In genomic region chr20:63027425-63028389, GRCh38 we compare ENCODE assay signal across 11 cellular contexts. TPM values are rescaled to one million over a fixed set of nuclear protein-coding genes. Genes with fewer than 3 reads are reported as not detected.
DNase-seq lines count a peak whose midpoint lies in the region; ATAC-seq, FAIRE-seq and TF ChIP-seq lines count a peak whose summit lies in the region.
"Had no signal": no experiment of that assay in that cellular context is flagged by ENCODE, and none has a peak within 500 bp of the region (broad histone marks: within the 10 kb centered on the region; RNA-seq: fewer than 3 reads in every experiment).

No MANE protein-coding gene starts in this region.

- DNase-seq in MCF 10A (ENCODE audit: unreplicated experiment) (peak; percentile 14), breast epithelium (ENCODE audit: low spot score in 2 of 2) (no peak), LHCN-M2 (ENCODE audit: low read depth) (peak; percentile 41), frontal cortex (ENCODE audit: low spot score in 2 of 2) (no peak)
- DNase-seq in effector CD8-positive, alpha-beta T cell (lab: John Stamatoyannopoulos, UW), result peak; percentile 27
- no peak for DNase-seq in stimulated activated CD8-positive, alpha-beta memory T cell treated with anti-CD3 and anti-CD28 coated beads, Interleukin-4, amount 100 ng/mL, for 48 hours
- DNase-seq: activated T-cell treated with anti-CD3 and anti-CD28 coated beads, Interleukin-2, amount 50 U/mL, for 1 hour; effector memory CD4-positive, alpha-beta T cell had no signal

- no peaks in the 10 kb centered on the region for H3K4me1 ChIP-seq in breast epithelium

- no peaks in the 10 kb centered on the region for H3K36me3 ChIP-seq in breast epithelium

- H3K27ac Mint-ChIP-seq in MCF 10A (ENCODE audit: low read depth, unreplicated experiment), result no peak overlapping the region
- no peak overlapping the region for H3K27ac Mint-ChIP-seq in stimulated activated memory B cell treated with anti-CD40 and anti-IgM and Interleukin-4, amounts not matched to agents 10 μg/mL and 1 μg/mL and 100 μg/mL, for 72 hours

- no peak for TF ChIP-seq POLR2A in breast epithelium (IDR thresholded peaks at IDR 0.05)

- no TSS peak for BruUV-seq in MCF 10A (replicated peaks; lab: Mats Ljungman, UMichigan)

- peaks cover 57% of the 10 kb centered on the region for H3K27me3 Mint-ChIP-seq in MCF 10A (ENCODE audit: insufficient read depth, unreplicated experiment)
- peaks cover 84% of the 10 kb centered on the region for H3K27me3 Mint-ChIP-seq in stimulated activated memory B cell treated with anti-CD40 and anti-IgM and Interleukin-4, amounts not matched to agents 10 μg/mL and 1 μg/mL and 100 μg/mL, for 72 hours

- H3K4me3 Mint-ChIP-seq in MCF 10A (ENCODE audit: unreplicated experiment), result no peak overlapping the region
- H3K4me3 Mint-ChIP-seq in stimulated activated memory B cell treated with anti-CD40 and anti-IgM and Interleukin-4, amounts not matched to agents 10 μg/mL and 1 μg/mL and 100 μg/mL, for 72 hours, result no peak overlapping the region

- POLR2A ChIA-PET in MCF 10A (lab: Yijun Ruan, JAX), result interaction anchor here (0.6 kb wide), 2 partner anchors 27 to 66 kb away, joined by 3 to 4 read pairs; no protein-coding TSS in a partner anchor

- H3K9me3 ChIP-seq in breast epithelium, result no peaks in the 10 kb centered on the region

- H3K4me1 Mint-ChIP-seq in MCF 10A (ENCODE audit: insufficient read depth, unreplicated experiment), result no peaks in the 10 kb centered on the region
- H3K4me1 Mint-ChIP-seq in stimulated activated memory B cell treated with anti-CD40 and anti-IgM and Interleukin-4, amounts not matched to agents 10 μg/mL and 1 μg/mL and 100 μg/mL, for 72 hours, result peaks cover 2% of the 10 kb centered on the region

- H3K27me3 ChIP-seq in breast epithelium, result peaks cover 6 to 93% of the 10 kb centered on the region in 2 donors

- intact Hi-C loops in MCF 10A (cut with micrococcal nuclease), result no loop called here
- intact Hi-C loops in breast epithelium (cut with DNase I; ENCODE audit: low total_unique reads), result no loop called here

- no peak overlapping the region for H3K4me3 ChIP-seq in breast epithelium

- H3K9me3 Mint-ChIP-seq in MCF 10A (ENCODE audit: unreplicated experiment), result no peaks in the 10 kb centered on the region
- no peaks in the 10 kb centered on the region for H3K9me3 Mint-ChIP-seq in stimulated activated memory B cell treated with anti-CD40 and anti-IgM and Interleukin-4, amounts not matched to agents 10 μg/mL and 1 μg/mL and 100 μg/mL, for 72 hours

- ATAC-seq in stimulated activated memory B cell treated with anti-CD40 and anti-IgM and Interleukin-4, amounts not matched to agents 10 μg/mL and 1 μg/mL and 100 μg/mL, for 72 hours, result peak; percentile 60
- no peak for ATAC-seq in HG03159 (IDR thresholded peaks at IDR 0.05; ENCODE audit: unreplicated experiment)

- CTCF ChIA-PET in MCF 10A (lab: Yijun Ruan, JAX), result interaction anchor here (0.6 to 0.8 kb wide), 2 partner anchors 19 to 48 kb away, joined by 3 to 4 read pairs; no protein-coding TSS in a partner anchor

- no peaks in the 10 kb centered on the region for H3K36me3 Mint-ChIP-seq in MCF 10A (ENCODE audit: insufficient read depth, unreplicated experiment)
- H3K36me3 Mint-ChIP-seq in stimulated activated memory B cell treated with anti-CD40 and anti-IgM and Interleukin-4, amounts not matched to agents 10 μg/mL and 1 μg/mL and 100 μg/mL, for 72 hours, result no peaks in the 10 kb centered on the region

- no peak overlapping the region for H3K27ac ChIP-seq in breast epithelium

- TF ChIP-seq CTCF in MCF 10A (IDR thresholded peaks at IDR 0.05; ENCODE audit: unreplicated experiment) (no peak), breast epithelium (IDR thresholded peaks at IDR 0.05) (no peak)

- no peak for FAIRE-seq in frontal cortex (lab: Jason Lieb, UNC)

RNA-seq across cellular contexts. Expression of gene BHLHE23, which starts 20.9 kb away (rescaled TPM):
- total RNA-seq in MCF 10A (2022) (not detected in 2 replicates), breast epithelium (not detected), LHCN-M2 (2014; rRNA removed) (not detected in 2 replicates), frontal cortex (not detected)
- polyA plus RNA-seq in LHCN-M2 (2012), result not detected
- total RNA-seq: mononuclear cell had no signal

Comparison
In these comparisons a context has a peak if more than half of its experiments do, and no peak if none do; other contexts are left out.
1. DNase-seq: peak in MCF 10A (single experiment), LHCN-M2 (single experiment) and effector CD8-positive, alpha-beta T cell (single experiment); none in breast epithelium (0 of 2), stimulated activated CD8-positive, alpha-beta memory T cell treated with anti-CD3 and anti-CD28 coated beads, Interleukin-4, amount 100 ng/mL, for 48 hours (single experiment) and frontal cortex (0 of 2).